In the genomic region with DNA sequence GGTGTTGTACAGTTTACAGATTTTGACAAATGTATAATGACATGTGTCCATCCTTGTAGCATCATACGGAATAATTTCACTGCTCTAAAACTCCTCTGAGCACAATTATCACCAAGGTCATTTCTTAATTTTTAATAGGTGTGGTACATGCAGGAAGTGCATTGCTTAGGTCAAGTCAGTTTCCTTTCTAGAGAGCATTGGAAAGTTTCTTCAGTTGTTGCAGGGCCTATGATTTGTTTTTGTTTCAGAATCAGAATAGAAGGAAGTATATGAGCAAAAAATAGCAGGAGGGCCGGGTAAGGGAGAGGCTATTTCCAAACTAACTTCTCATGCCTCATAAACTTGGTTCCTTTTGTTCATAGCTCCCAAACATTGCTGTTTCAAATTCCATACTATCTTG, we compare ENCODE assay signal across 17 cellular contexts. TPM values are rescaled to one million over a fixed set of nuclear protein-coding genes. Genes with fewer than 3 reads are reported as not detected.
DNase-seq lines count a peak whose midpoint lies in the region; ATAC-seq and TF ChIP-seq lines count a peak whose summit lies in the region.
"Had no signal": no experiment of that assay in that cellular context is flagged by ENCODE, and none has a peak within 500 bp of the region (broad histone marks: within the 10 kb centered on the region; RNA-seq: fewer than 3 reads in every experiment).

No MANE protein-coding gene starts in this region.

- H3K27ac ChIP-seq in heart left ventricle: peak overlapping the region; percentile 24 to 84 (median 62)
- H3K27ac ChIP-seq in right atrium auricular region: no peak overlapping the region
- peak overlapping the region; percentile 49 for H3K27ac ChIP-seq in effector memory CD4-positive, alpha-beta T cell (ENCODE audit: insufficient read depth, low read length, poor library complexity, severe bottlenecking)
- H3K27ac ChIP-seq in thymus (ENCODE audit: low read depth): peak overlapping the region; percentile 85
- H3K27ac ChIP-seq: coronary artery, ovary had no signal

- H3K4me1 ChIP-seq in heart left ventricle: peaks cover 0 to 48% (median 9%) of the 10 kb centered on the region in 12 donors
- H3K4me1 ChIP-seq in right atrium auricular region: peaks cover 0 to 15% of the 10 kb centered on the region in 2 donors
- H3K4me1 ChIP-seq in effector memory CD4-positive, alpha-beta T cell (ENCODE audit: control insufficient read depth, insufficient read depth, low read length, poor library complexity, severe bottlenecking): peaks cover 48% of the 10 kb centered on the region
- peaks cover 37% of the 10 kb centered on the region for H3K4me1 ChIP-seq in thymus (ENCODE audit: control insufficient read depth, insufficient read depth, low read length)
- no peaks in the 10 kb centered on the region for H3K4me1 ChIP-seq in HAP-1

- intact Hi-C loops in heart left ventricle (cut with DNase I): loop anchor here in 1 of 10 donors (10.0 kb wide), 1 partner anchor 64 kb away; no protein-coding TSS in a partner anchor
- intact Hi-C loops in sciatic nerve (cut with DNase I): no loop called here

- DNase-seq in heart left ventricle: no peak
- DNase-seq in right atrium auricular region (ENCODE audit: low spot score): no peak
- peak; percentile 53 for DNase-seq in NOMO-1 treated with dmso at 0.1 percent for 144 hours (lab: John Stamatoyannopoulos, UW; ENCODE audit: unreplicated experiment)
- DNase-seq in effector memory CD4-positive, alpha-beta T cell: no peak
- DNase-seq in NCI-H2227 treated with DMSO at 0.1 percent for 48 hours (lab: John Stamatoyannopoulos, UW): no peak
- no peak for DNase-seq in HAP-1 (ENCODE audit: low spot score in 2 of 2)
- no peak for DNase-seq in sciatic nerve (ENCODE audit: low spot score)
- DNase-seq: amygdala, midbrain, NCI-H146, ovary, RPMI8226 had no signal

- peak in 3 of 4 donors; percentile 31 to 86 (median 38) for ATAC-seq in heart left ventricle
- ATAC-seq in sciatic nerve: no peak

- TF ChIP-seq POLR2A in heart left ventricle (IDR thresholded peaks at IDR 0.05): no peak

- H3K9me3 ChIP-seq in heart left ventricle (peaks cover 0 to 11% (median 5%) of the 10 kb centered on the region in 12 donors), right atrium auricular region (peaks cover 0 to 6% of the 10 kb centered on the region in 2 donors), thymus (ENCODE audit: control insufficient read depth) (peaks cover 1% of the 10 kb centered on the region), HAP-1 (no peaks in the 10 kb centered on the region)
- H3K9me3 ChIP-seq in effector memory CD4-positive, alpha-beta T cell (ENCODE audit: control insufficient read depth, low read length): no peaks in the 10 kb centered on the region

- in situ Hi-C loops in HAP-1 (cut with MboI; ENCODE audit: low sequenced_read_pairs): no loop called here

- no peak overlapping the region for H3K4me3 ChIP-seq in heart left ventricle
- H3K4me3 ChIP-seq in right atrium auricular region: no peak overlapping the region
- no peak overlapping the region for H3K4me3 ChIP-seq in effector memory CD4-positive, alpha-beta T cell (ENCODE audit: insufficient read depth, low read depth, low read length, poor library complexity, severe bottlenecking)
- no peak overlapping the region for H3K4me3 ChIP-seq in thymus (ENCODE audit: low read length)
- no peak overlapping the region for H3K4me3 ChIP-seq in HAP-1
- H3K4me3 ChIP-seq: coronary artery, ovary had no signal

- TF ChIP-seq CTCF in heart left ventricle (IDR thresholded peaks at IDR 0.05) (no peak), right atrium auricular region (IDR thresholded peaks at IDR 0.05) (no peak)

- 49 to 55% (median 52%) methylated on average over 2 of the region's 2 CpGs for WGBS in heart left ventricle, 4 donors
- 67% methylated on average over 2 of the region's 2 CpGs for WGBS in thymus

- H3K27me3 ChIP-seq in heart left ventricle (no peaks in the 10 kb centered on the region), right atrium auricular region (no peaks in the 10 kb centered on the region), thymus (ENCODE audit: control insufficient read depth, insufficient read depth) (no peaks in the 10 kb centered on the region), HAP-1 (ENCODE audit: low read depth) (peaks cover 14% of the 10 kb centered on the region)
- H3K27me3 ChIP-seq in effector memory CD4-positive, alpha-beta T cell (replicated peaks; ENCODE audit: control insufficient read depth, insufficient read depth, low read length, poor library complexity, severe bottlenecking): no peaks in the 10 kb centered on the region
- H3K27me3 ChIP-seq: ovary had no signal

- H3K36me3 ChIP-seq in heart left ventricle (no peaks in the 10 kb centered on the region), right atrium auricular region (no peaks in the 10 kb centered on the region), thymus (ENCODE audit: control insufficient read depth, insufficient read depth) (no peaks in the 10 kb centered on the region), HAP-1 (replicated peaks) (no peaks in the 10 kb centered on the region)
- no peaks in the 10 kb centered on the region for H3K36me3 ChIP-seq in effector memory CD4-positive, alpha-beta T cell (ENCODE audit: control insufficient read depth, insufficient read depth, low read length)
- H3K36me3 ChIP-seq: ovary had no signal

RNA-seq across cellular contexts. Expression of a gene that starts 24.0 kb away (rescaled TPM):
- 10 to 100 TPM; 12.4 to 41.4 (median 15.0) TPM for total RNA-seq in heart left ventricle
- 1 to 10 TPM; 3.0 to 3.8 TPM for polyA plus RNA-seq in heart left ventricle
- total RNA-seq in right atrium auricular region: 10 to 100 TPM; 11.1 to 12.9 TPM
- 24.8 TPM for polyA plus RNA-seq in thymus
- 47.7 TPM for total RNA-seq in sciatic nerve

RNA-seq across cellular contexts. Expression of a gene that starts 24.7 kb away (rescaled TPM):
- total RNA-seq in heart left ventricle: not detected
- not detected for polyA plus RNA-seq in heart left ventricle
- not detected for total RNA-seq in right atrium auricular region
- polyA plus RNA-seq in thymus: 0.09 TPM
- total RNA-seq in sciatic nerve: not detected
- total RNA-seq: Daoy; NCI-H460; ovary; T-helper 2 cell treated with Interferon-gamma antibody and Interleukin-4, amounts not matched to agents 100 ng/mL and 5 ng/mL, for 36 hours had no signal
- polyA plus RNA-seq: ovary had no signal

Comparison
In these comparisons a context has a peak if more than half of its experiments do, and no peak if none do; other contexts are left out.
1. H3K27ac ChIP-seq: peak in heart left ventricle (12 of 12), effector memory CD4-positive, alpha-beta T cell (single experiment) and thymus (single experiment); none in right atrium auricular region (0 of 2).